In the genomic region with DNA sequence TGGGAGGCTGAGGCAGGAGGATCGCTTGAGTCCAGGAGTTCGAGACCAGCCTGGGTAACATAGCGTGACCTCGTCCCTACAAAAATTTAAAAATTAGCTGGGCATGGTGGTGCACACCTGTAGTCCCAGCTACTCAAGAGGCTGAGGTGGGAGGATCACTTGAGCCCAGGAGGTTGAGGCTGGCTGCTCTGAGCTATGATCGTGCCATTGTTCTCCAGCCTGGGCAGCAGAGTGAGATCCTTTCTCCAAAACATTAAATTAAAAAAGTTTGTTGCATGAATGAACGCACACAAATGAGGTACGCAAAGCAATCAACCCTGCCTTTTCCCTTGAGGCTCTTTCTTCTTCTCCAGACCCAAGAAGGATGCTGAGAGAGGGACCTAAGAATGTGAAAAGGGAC, we compare ENCODE assay signal across 8 cellular contexts. TPM values are rescaled to one million over a fixed set of nuclear protein-coding genes. Genes with fewer than 3 reads are reported as not detected.
A peak's percentile ranks its signal among the peaks of the same experiment; 100 is the strongest.
DNase-seq lines count a peak whose midpoint lies in the region; ATAC-seq, FAIRE-seq and TF ChIP-seq lines count a peak whose summit lies in the region.
"Not testable (repeated sequence)": the region's sequence is repeated elsewhere in the genome, so short reads cannot be mapped to it uniquely, and the experiment has no call there.

No MANE protein-coding gene starts in this region.

- not testable (repeated sequence) for H3K79me2 ChIP-seq in H1 (ENCODE audit: control insufficient read depth in 1 of 2, insufficient read depth in 2 of 2, low read length in 2 of 2); trophoblast cell (ENCODE audit: control insufficient read depth, insufficient read depth, low read length, poor library complexity)

- H3K23me2 ChIP-seq in H1 (ENCODE audit: low read depth, low read length), result not testable (repeated sequence)

- H3K36me3 Mint-ChIP-seq in WTC11; activated naive CD8-positive, alpha-beta T cell: not testable (repeated sequence)

- H3K27ac Mint-ChIP-seq in WTC11, result peak overlapping the region; percentile 46; the same call in 1 of the 2 replicates
- peak overlapping the region; percentile 76 for H3K27ac Mint-ChIP-seq in activated naive CD8-positive, alpha-beta T cell

- not testable (repeated sequence) for H2BK20ac ChIP-seq in H1 (ENCODE audit: low read length)

- FAIRE-seq in H1 (lab: Jason Lieb, UNC), result not testable (repeated sequence)

- not testable (repeated sequence) for H4K8ac ChIP-seq in H1 (ENCODE audit: extremely low read depth, insufficient read depth, low read length); trophoblast cell (ENCODE audit: low read depth, low read length)

- not testable (repeated sequence) for H3K27me3 Mint-ChIP-seq in WTC11 (ENCODE audit: low read depth); activated naive CD8-positive, alpha-beta T cell

- H4K5ac ChIP-seq in H1 (ENCODE audit: insufficient read length, low read depth, low read length), result not testable (repeated sequence)

- H3K4me1 ChIP-seq in BLaER1 (peaks cover 58% of the 10 kb centered on the region), H1 (replicated peaks in 1 of 4; ENCODE audit: control insufficient read depth in 3 of 4, insufficient read depth in 4 of 4, low read length in 3 of 4) (peaks cover 13 to 22% (median 14%) of the 10 kb centered on the region in 4 experiments), left ventricle myocardium inferior (peaks cover 55% of the 10 kb centered on the region), muscle layer of duodenum (ENCODE audit: control insufficient read depth in 1 of 2, insufficient read depth in 2 of 2, low read length in 2 of 2) (peaks cover 11 to 47% of the 10 kb centered on the region in 2 donors), trophoblast cell (ENCODE audit: control insufficient read depth in 1 of 2, insufficient read depth in 2 of 2, low read length in 2 of 2) (peaks cover 19 to 28% of the 10 kb centered on the region in 2 experiments), stomach (peaks cover 40 to 59% (median 47%) of the 10 kb centered on the region in 4 donors)

- POLR2A ChIA-PET in WTC11 (lab: Charles Lee), result not testable (repeated sequence)
- POLR2A ChIA-PET in H1 (lab: Charles Lee; ENCODE audit: partially characterized antibody), result interaction anchor here (1.0 to 24.3 kb wide), 3 partner anchors 22 to 124 kb away, joined by 4 to 350 read pairs (median 4); no protein-coding TSS in a partner anchor

- not testable (repeated sequence) for H2AK5ac ChIP-seq in H1 (ENCODE audit: low read depth, low read length); trophoblast cell (ENCODE audit: low read length)

- peaks cover 75% of the 10 kb centered on the region for H4K20me1 ChIP-seq in BLaER1
- H4K20me1 ChIP-seq in H1 (replicated peaks in 1 of 2; ENCODE audit: control insufficient read depth in 1 of 2, insufficient read depth in 2 of 2, low read length in 2 of 2), result not testable (repeated sequence)

- peak overlapping the region; percentile 83 for H3K4me2 ChIP-seq in BLaER1
- not testable (repeated sequence) for H3K4me2 ChIP-seq in H1 (ENCODE audit: insufficient read depth in 1 of 2, low read depth in 2 of 2, low read length in 2 of 2); trophoblast cell (ENCODE audit: low read length)

- H2BK5ac ChIP-seq in H1 (ENCODE audit: low read depth, low read length); trophoblast cell (ENCODE audit: low read depth, low read length, poor library complexity): not testable (repeated sequence)

- H3K9me3 ChIP-seq in BLaER1; H1 (ENCODE audit: insufficient read depth in 2 of 2, low read depth in 1 of 2, low read length in 1 of 2); left ventricle myocardium inferior (replicated peaks); muscle layer of duodenum (ENCODE audit: control insufficient read depth in 1 of 2, low read length in 2 of 2); trophoblast cell (ENCODE audit: insufficient read depth, low read depth, low read length); stomach: not testable (repeated sequence)

- H3K4me1 Mint-ChIP-seq in WTC11, result peaks cover 26% of the 10 kb centered on the region
- H3K4me1 Mint-ChIP-seq in activated naive CD8-positive, alpha-beta T cell (ENCODE audit: low read depth), result peaks cover 24% of the 10 kb centered on the region

- H4K12ac ChIP-seq in trophoblast cell (ENCODE audit: low read depth, low read length), result not testable (repeated sequence)

- H2BK15ac ChIP-seq in H1 (ENCODE audit: low read length), result not testable (repeated sequence)

- H3K14ac ChIP-seq in H1 (ENCODE audit: insufficient read length); trophoblast cell (ENCODE audit: low read length): not testable (repeated sequence)

- H3K36me3 ChIP-seq in BLaER1 (peaks cover 73% of the 10 kb centered on the region), H1 (ENCODE audit: control insufficient read depth in 2 of 4, insufficient read depth in 4 of 4, low read length in 3 of 4) (peaks cover 0 to 29% (median 12%) of the 10 kb centered on the region in 4 experiments; a peak in 6 of 8 replicates), left ventricle myocardium inferior (peaks cover 67% of the 10 kb centered on the region), muscle layer of duodenum (ENCODE audit: control insufficient read depth in 1 of 2, insufficient read depth in 2 of 2, low read length in 2 of 2) (peaks cover 10 to 32% of the 10 kb centered on the region in 2 donors), trophoblast cell (ENCODE audit: control insufficient read depth in 1 of 2, insufficient read depth in 2 of 2, low read length in 2 of 2) (peaks cover 63 to 74% of the 10 kb centered on the region in 2 experiments), stomach (peaks cover 36 to 58% (median 53%) of the 10 kb centered on the region in 4 donors)

- not testable (repeated sequence) for H2BK120ac ChIP-seq in H1 (replicated peaks; ENCODE audit: low read depth, low read length); trophoblast cell (ENCODE audit: insufficient read depth, low read length, poor library complexity)

- not testable (repeated sequence) for H3K23ac ChIP-seq in H1 (ENCODE audit: insufficient read length); trophoblast cell (ENCODE audit: low read length)

- H3K9me3 Mint-ChIP-seq in WTC11; activated naive CD8-positive, alpha-beta T cell (ENCODE audit: low read depth): not testable (repeated sequence)

- not testable (repeated sequence) for TF ChIP-seq CTCF in WTC11 (IDR thresholded peaks at IDR 0.05); H1 (IDR thresholded peaks at IDR 0.05; ENCODE audit: control extremely low read depth in 1 of 3, insufficient read depth in 1 of 3, low read depth in 1 of 3, low read length in 3 of 3); left ventricle myocardium inferior (IDR thresholded peaks at IDR 0.05; ENCODE audit: borderline replicate concordance); stomach (IDR thresholded peaks at IDR 0.05)

- not testable (repeated sequence) for H3K27me3 ChIP-seq in BLaER1; H1 (replicated peaks in 1 of 4; ENCODE audit: control insufficient read depth in 3 of 4, extremely low read depth in 1 of 4, insufficient read depth in 3 of 4, low read length in 3 of 4); left ventricle myocardium inferior (ENCODE audit: low read depth); muscle layer of duodenum (ENCODE audit: low read depth, low read length); trophoblast cell (ENCODE audit: insufficient read depth, low read length); stomach

- peak overlapping the region; percentile 73; the same call in 1 of the 2 replicates for H3K27ac ChIP-seq in BLaER1
- not testable (repeated sequence) for H3K27ac ChIP-seq in H1 (ENCODE audit: low read depth, low read length); trophoblast cell (ENCODE audit: low read depth, low read length)
- peak overlapping the region; percentile 97 for H3K27ac ChIP-seq in left ventricle myocardium inferior (replicated peaks)
- peak overlapping the region; percentile 58 for H3K27ac ChIP-seq in muscle layer of duodenum (ENCODE audit: low read length)
- H3K27ac ChIP-seq in stomach, result peak overlapping the region in 3 of 5 donors; percentile 80 to 97 (median 87)

- not testable (repeated sequence) for TF ChIP-seq POLR2A in H1 (IDR thresholded peaks at IDR 0.05; ENCODE audit: control extremely low read depth in 1 of 2, low read depth in 2 of 2, low read length in 2 of 2); stomach (IDR thresholded peaks at IDR 0.05)

- H3K4ac ChIP-seq in H1 (replicated peaks; ENCODE audit: insufficient read length, low read depth, low read length); trophoblast cell (ENCODE audit: low read depth, low read length): not testable (repeated sequence)

- not testable (repeated sequence) for H3K4me3 Mint-ChIP-seq in WTC11; activated naive CD8-positive, alpha-beta T cell

- H2AFZ ChIP-seq in H1 (ENCODE audit: low read length); trophoblast cell (ENCODE audit: insufficient read depth, low read length, poor library complexity): not testable (repeated sequence)

- peak overlapping the region; percentile 57; the same call in 1 of the 2 replicates for H3K9ac ChIP-seq in BLaER1
- not testable (repeated sequence) for H3K9ac ChIP-seq in H1 (replicated peaks in 1 of 4; ENCODE audit: extremely low read depth in 1 of 4, low read depth in 3 of 4, low read length in 3 of 4); trophoblast cell (ENCODE audit: low read length)

- H3K4me3 ChIP-seq in BLaER1; H1 (ENCODE audit: extremely low read depth in 1 of 4, insufficient read depth in 2 of 4, low read depth in 3 of 4, low read length in 4 of 4); left ventricle myocardium inferior; muscle layer of duodenum (ENCODE audit: low read depth in 1 of 2, low read length in 2 of 2); trophoblast cell (ENCODE audit: low read depth, low read length); stomach: not testable (repeated sequence)

- H4K91ac ChIP-seq in H1 (replicated peaks; ENCODE audit: insufficient read length, low read length); trophoblast cell (ENCODE audit: low read depth, low read length): not testable (repeated sequence)

- H3K56ac ChIP-seq in H1 (replicated peaks; ENCODE audit: insufficient read length, low read depth, low read length), result not testable (repeated sequence)

- not testable (repeated sequence) for H3K18ac ChIP-seq in H1 (ENCODE audit: extremely low read depth, low read length)
- H3K18ac ChIP-seq in trophoblast cell (ENCODE audit: low read length), result peak overlapping the region; percentile 18

- not testable (repeated sequence) for DNase-seq in WTC11 (ENCODE audit: low spot score); H1 (ENCODE audit: low read depth in 1 of 2, low spot score in 2 of 2); left ventricle myocardium inferior; trophoblast cell; stomach

- TF ChIP-seq RAD21 in H1 (IDR thresholded peaks at IDR 0.05 in 1 of 2, conservative IDR thresholded peaks at IDR 0.05 in 1 of 2; ENCODE audit: low read depth in 2 of 2, low read length in 2 of 2), result not testable (repeated sequence)

- TF ChIP-seq EP300 in H1 (IDR thresholded peaks at IDR 0.05; ENCODE audit: borderline replicate concordance in 1 of 2, low read depth in 2 of 2, low read length in 2 of 2); stomach (IDR thresholded peaks at IDR 0.05): not testable (repeated sequence)

- 93% methylated on average over 7 of the region's 7 CpGs; no CpG with 5 or more reads in 1 of the 2 experiments for WGBS in H1 (ENCODE audit: extremely low coverage in 1 of 2, insufficient coverage in 1 of 2, insufficient read length in 1 of 2, insufficient replicate concordance in 2 of 2, low coverage in 1 of 2, low lambda C conversion rate in 2 of 2, missing lambda C conversion rate in 1 of 2), 2 experiments
- WGBS in trophoblast cell (ENCODE audit: extremely low coverage, insufficient coverage, insufficient read length), result no CpG with 5 or more reads among the region's 7 CpGs
- 96 to 99% (median 98%) methylated on average over 7 of the region's 7 CpGs for WGBS in stomach, 5 donors

- H3K79me1 ChIP-seq in H1 (ENCODE audit: low read depth, low read length), result not testable (repeated sequence)
- peaks cover 13% of the 10 kb centered on the region for H3K79me1 ChIP-seq in trophoblast cell (ENCODE audit: low read length)

- intact Hi-C loops in left ventricle myocardium inferior (cut with micrococcal nuclease); stomach (cut with DNase I; ENCODE audit: low total_unique reads): not testable (repeated sequence)

- CTCF ChIA-PET in WTC11 (lab: Charles Lee), result interaction anchor here (1.2 to 11.6 kb wide), 7 partner anchors 11 to 151 kb away, joined by 3 to 489 read pairs (median 11); a partner anchor contains a TSS
- CTCF ChIA-PET in H1 (lab: Charles Lee; ENCODE audit: partially characterized antibody), result interaction anchor here (1.2 to 56.1 kb wide), 12 partner anchors 6 to 257 kb away, joined by 3 to 1807 read pairs (median 28); a partner anchor contains a TSS

- 0 out of 2 replicates have a peak overlapping the region, but pooled peaks have one; percentile 5 for H2BK12ac ChIP-seq in H1 (ENCODE audit: low read depth, low read length)
- not testable (repeated sequence) for H2BK12ac ChIP-seq in trophoblast cell (ENCODE audit: low read length)

- ATAC-seq in WTC11, result not testable (repeated sequence)

RNA-seq across cellular contexts. Expression of a gene that starts 50.1 kb away (rescaled TPM):
- total RNA-seq in WTC11 (2021), result 31.6 to 49.0 TPM (median 32.6 TPM) in 3 replicates
- total RNA-seq in H1 (2021; fragmentation: NEBNext Ultra II Directional; extraction: Animal tissue kit (Norgen Biotek cat#: 25700)), result 35.1 and 39.4 TPM in 2 replicates
- polyA plus RNA-seq in H1 (2011; rRNA removed), result 4.4 and 8.6 TPM in 2 replicates
- 3.3 TPM for polyA plus RNA-seq in H1 (2011; cell fraction: cytosol; rRNA removed)
- 17.1 TPM for polyA plus RNA-seq in H1 (2011; cell fraction: nucleus; rRNA removed)
- 18.4 to 23.0 TPM (median 21.1 TPM) in 4 replicates for polyA plus RNA-seq in H1 (2012, experiment 1 of 2)
- 17.0 TPM for polyA plus RNA-seq in H1 (2012, experiment 2 of 2)
- polyA plus RNA-seq in H1 (2013, experiment 1 of 2), result 11.2 TPM
- 11.1 TPM for polyA plus RNA-seq in H1 (2013, experiment 2 of 2)
- 4.4 and 6.1 TPM in 2 replicates for polyA minus RNA-seq in H1 (2011; rRNA and poly(A)+ RNA removed)
- 11.9 TPM for polyA minus RNA-seq in H1 (2011; cell fraction: cytosol; rRNA and poly(A)+ RNA removed)
- 10.5 TPM for polyA minus RNA-seq in H1 (2011; cell fraction: nucleus; rRNA and poly(A)+ RNA removed)
- 40.1 TPM for total RNA-seq in left ventricle myocardium inferior
- polyA plus RNA-seq in trophoblast cell (2013), result 37.4 and 37.5 TPM in 2 replicates
- total RNA-seq in stomach, result 10 to 100 TPM; 10.8 to 95.0 (median 35.1) TPM
- 10 to 100 TPM in 1 of 3 donors, 1 to 10 TPM in 2; 5.8 to 10.3 (median 8.3) TPM for polyA plus RNA-seq in stomach
